Comparison of ENCODE assay signal across 21 cellular contexts in genomic region chr1:160076295-160076694, GRCh38. TPM values are rescaled to one million over a fixed set of nuclear protein-coding genes. Genes with fewer than 3 reads are reported as not detected.
A peak's percentile ranks its signal among the peaks of the same experiment; 100 is the strongest.
DNase-seq lines count a peak whose midpoint lies in the region; ATAC-seq, FAIRE-seq and TF ChIP-seq lines count a peak whose summit lies in the region.
"Had no signal": no experiment of that assay in that cellular context is flagged by ENCODE, and none has a peak within 500 bp of the region (broad histone marks: within the 10 kb centered on the region; RNA-seq: fewer than 3 reads in every experiment).

No MANE protein-coding gene starts in this region.

- no peak overlapping the region for H3K4me3 ChIP-seq in GM23248
- no peak overlapping the region for H3K4me3 ChIP-seq in adipocyte (ENCODE audit: low read length)
- no peak overlapping the region for H3K4me3 ChIP-seq in spleen
- no peak overlapping the region for H3K4me3 ChIP-seq in gastrocnemius medialis
- H3K4me3 ChIP-seq: BLaER1, GM12878, HAP-1, SJCRH30 had no signal

- H3K4me3 Mint-ChIP-seq in dendritic cell treated with granulocyte-macrophage colony-stimulating factor and Interleukin-4, amounts not matched to agents 40 ng/mL and 50 ng/mL, for 4 days, result no peak overlapping the region
- H3K4me3 Mint-ChIP-seq: CD8-positive, alpha-beta T cell had no signal

- intact Hi-C loops in dendritic cell treated with granulocyte-macrophage colony-stimulating factor and Interleukin-4, amounts not matched to agents 40 ng/mL and 50 ng/mL, for 4 days (cut with micrococcal nuclease), result no loop called here
- intact Hi-C loops in spleen (cut with DNase I; ENCODE audit: low total_unique reads) (no loop called here), gastrocnemius medialis (cut with DNase I; ENCODE audit: low total_unique reads) (no loop called here)

- H3K4me1 Mint-ChIP-seq in dendritic cell treated with granulocyte-macrophage colony-stimulating factor and Interleukin-4, amounts not matched to agents 40 ng/mL and 50 ng/mL, for 4 days (ENCODE audit: low read depth), result peaks cover 50% of the 10 kb centered on the region

- H3K9me3 Mint-ChIP-seq in dendritic cell treated with granulocyte-macrophage colony-stimulating factor and Interleukin-4, amounts not matched to agents 40 ng/mL and 50 ng/mL, for 4 days, result peaks cover 8% of the 10 kb centered on the region
- H3K9me3 Mint-ChIP-seq: CD8-positive, alpha-beta T cell had no signal

- no peaks in the 10 kb centered on the region for H3K36me3 Mint-ChIP-seq in dendritic cell treated with granulocyte-macrophage colony-stimulating factor and Interleukin-4, amounts not matched to agents 40 ng/mL and 50 ng/mL, for 4 days (ENCODE audit: low read depth)
- H3K36me3 Mint-ChIP-seq: CD8-positive, alpha-beta T cell had no signal

- H3K27me3 ChIP-seq in GM23248 (replicated peaks; ENCODE audit: insufficient read depth) (peaks cover 36% of the 10 kb centered on the region), adipocyte (replicated peaks; ENCODE audit: control insufficient read depth, insufficient read depth, low read length) (peaks cover 62% of the 10 kb centered on the region), spleen (replicated peaks in 1 of 7) (peaks cover 0 to 46% (median 23%) of the 10 kb centered on the region in 7 donors), gastrocnemius medialis (peaks cover 0 to 7% (median 0%) of the 10 kb centered on the region in 3 donors)
- H3K27me3 ChIP-seq: BLaER1 had no signal

- WGBS in GM23248 (ENCODE audit: low coverage in 1 of 2, low lambda C conversion rate in 2 of 2, missing lambda C conversion rate in 2 of 2), 2 experiments, result 63 to 70% methylated on average over 3 of the region's 3 CpGs
- 82 to 92% (median 87%) methylated on average over 3 of the region's 3 CpGs for WGBS in spleen, 5 donors

- H3K4me1 ChIP-seq in GM23248 (ENCODE audit: insufficient read depth), result no peaks in the 10 kb centered on the region
- no peaks in the 10 kb centered on the region for H3K4me1 ChIP-seq in adipocyte (ENCODE audit: control insufficient read depth, insufficient read depth, low read length)
- peaks cover 0 to 10% (median 0%) of the 10 kb centered on the region in 6 donors for H3K4me1 ChIP-seq in spleen
- peaks cover 0 to 13% of the 10 kb centered on the region in 2 donors for H3K4me1 ChIP-seq in gastrocnemius medialis
- H3K4me1 ChIP-seq: HAP-1, SJCRH30 had no signal

- H3K9me3 ChIP-seq in GM23248 (ENCODE audit: low read depth), result no peaks in the 10 kb centered on the region
- no peaks in the 10 kb centered on the region for H3K9me3 ChIP-seq in adipocyte (ENCODE audit: control insufficient read depth, low read length)
- H3K9me3 ChIP-seq in spleen, result no peaks in the 10 kb centered on the region
- H3K9me3 ChIP-seq in gastrocnemius medialis, result no peaks in the 10 kb centered on the region
- H3K9me3 ChIP-seq: BLaER1, HAP-1, SJCRH30 had no signal

- no peaks in the 10 kb centered on the region for H4K20me1 ChIP-seq in GM23248 (ENCODE audit: insufficient read depth)
- H4K20me1 ChIP-seq: BLaER1 had no signal

- H3K4me2 ChIP-seq in GM23248 (ENCODE audit: unreplicated experiment), result no peak overlapping the region
- H3K4me2 ChIP-seq: BLaER1 had no signal

- TF ChIP-seq CTCF in spleen (IDR thresholded peaks at IDR 0.05 in 8 of 11, conservative IDR thresholded peaks at IDR 0.05 in 3 of 11) (no peak), D721Med (IDR thresholded peaks at IDR 0.05; ENCODE audit: insufficient read depth, missing control alignments) (no peak), gastrocnemius medialis (IDR thresholded peaks at IDR 0.05 in 4 of 5, conservative IDR thresholded peaks at IDR 0.05 in 1 of 5) (no peak)

- DNase-seq in GM23248 (peak; percentile 29), adipocyte (ENCODE audit: low read depth) (peak; percentile 38), spleen (peak; percentile 15), D721Med (ENCODE audit: insufficient read length, low spot score) (no peak), gastrocnemius medialis (no peak)
- DNase-seq: CD8-positive, alpha-beta T cell; KG1; NCI-H1105 treated with DMSO at 0.1 percent for 48 hours; NCI-H2029 treated with DMSO at 0.1 percent for 48 hours; NCI-H345; NCI-H524 treated with DMSO at 0.1 percent for 48 hours; NCI-H82 had no signal

- no peaks in the 10 kb centered on the region for H3F3A ChIP-seq in GM23248 (ENCODE audit: insufficient read depth)

- no peak for FAIRE-seq in D721Med (lab: Jason Lieb, UNC)
- FAIRE-seq: GM12878, HTR-8/SVneo had no signal

- in situ Hi-C loops in GM23248 (cut with MboI) (no loop called here), gastrocnemius medialis (cut with MboI; ENCODE audit: low sequenced_read_pairs in 4 of 4) (loop anchor here in 2 of 4 donors (25.0 kb wide), 2 partner anchors 211 to 286 kb away; partner anchors contain the start of genes NHLH1 (in 2 of the 2) and PEX19 (in 1 of the 2))

- H3K27me3 Mint-ChIP-seq in dendritic cell treated with granulocyte-macrophage colony-stimulating factor and Interleukin-4, amounts not matched to agents 40 ng/mL and 50 ng/mL, for 4 days, result peaks cover 26% of the 10 kb centered on the region

- H3K27ac ChIP-seq in GM23248 (no peak overlapping the region), spleen (peak overlapping the region in 2 of 8 donors; percentile 21 to 43), gastrocnemius medialis (no peak overlapping the region)
- H3K27ac ChIP-seq: BLaER1, SJCRH30 had no signal

- TF ChIP-seq POLR2A in spleen (IDR thresholded peaks at IDR 0.05), result no peak
- no peak for TF ChIP-seq POLR2A in gastrocnemius medialis (IDR thresholded peaks at IDR 0.05)

- no peak for ATAC-seq in HG03045 (IDR thresholded peaks at IDR 0.05; ENCODE audit: unreplicated experiment)
- no peak for ATAC-seq in GM19395 (IDR thresholded peaks at IDR 0.05; ENCODE audit: unreplicated experiment)
- no peak for ATAC-seq in gastrocnemius medialis
- ATAC-seq: CD8-positive, alpha-beta T cell; GM12878; Panc1 had no signal

- H3K36me3 ChIP-seq in GM23248 (ENCODE audit: low read depth) (no peaks in the 10 kb centered on the region), adipocyte (ENCODE audit: control insufficient read depth, insufficient read depth, low read length, severe bottlenecking) (no peaks in the 10 kb centered on the region), spleen (no peaks in the 10 kb centered on the region), gastrocnemius medialis (no peaks in the 10 kb centered on the region)
- H3K36me3 ChIP-seq: BLaER1, HAP-1, SJCRH30 had no signal

- no peaks in the 10 kb centered on the region for H3K79me2 ChIP-seq in GM23248 (ENCODE audit: insufficient read depth)

- no peaks in the 10 kb centered on the region for H3K9me2 ChIP-seq in GM23248 (ENCODE audit: insufficient read depth)

- H3K9ac ChIP-seq in GM23248 (no peak overlapping the region), adipocyte (ENCODE audit: low read length) (no peak overlapping the region)
- H3K9ac ChIP-seq: BLaER1 had no signal

- no peak overlapping the region for H2AFZ ChIP-seq in GM23248

- peak overlapping the region; percentile 66 for H3K27ac Mint-ChIP-seq in dendritic cell treated with granulocyte-macrophage colony-stimulating factor and Interleukin-4, amounts not matched to agents 40 ng/mL and 50 ng/mL, for 4 days
- H3K27ac Mint-ChIP-seq: CD8-positive, alpha-beta T cell had no signal

RNA-seq across cellular contexts. Expression of gene KCNJ9, which starts 5.0 kb away (rescaled TPM):
- 0.13 TPM in 1 of 2 replicates, not detected in the other for total RNA-seq in GM23248 (2014; rRNA removed; shearing (Covaris generic))
- polyA plus RNA-seq in GM23248 (2016; fragmentation: Nextera tagmentation; extraction: Ambion mirVana) (not detected in 2 replicates), spleen (not detected)
- total RNA-seq in spleen (not detected), gastrocnemius medialis (not detected)
- total RNA-seq: CD8-positive, alpha-beta T cell; GM12878; SJCRH30 had no signal

RNA-seq across cellular contexts. Expression of gene KCNJ10, which starts 6.3 kb away (rescaled TPM):
- total RNA-seq in GM23248 (2014; rRNA removed; shearing (Covaris generic)), result not detected in 2 replicates
- not detected in 2 replicates for polyA plus RNA-seq in GM23248 (2016; fragmentation: Nextera tagmentation; extraction: Ambion mirVana)
- 10 to 100 TPM in 5 of 7 donors, 1 to 10 TPM in 2; 6.5 to 30.8 (median 23.9) TPM for total RNA-seq in spleen
- 1 to 10 TPM; 3.7 to 3.9 (median 3.8) TPM for polyA plus RNA-seq in spleen
- total RNA-seq in gastrocnemius medialis, result not detected
- total RNA-seq: CD8-positive, alpha-beta T cell had no signal

RNA-seq across cellular contexts. Expression of gene IGSF8, which starts 22.1 kb away (rescaled TPM):
- 43.3 and 52.2 TPM in 2 replicates for total RNA-seq in GM23248 (2014; rRNA removed; shearing (Covaris generic))
- polyA plus RNA-seq in GM23248 (2016; fragmentation: Nextera tagmentation; extraction: Ambion mirVana) (32.9 and 34.6 TPM in 2 replicates), spleen (10 to 100 TPM; 15.6 to 23.1 (median 16.1) TPM)
- total RNA-seq in spleen (10 to 100 TPM; 16.8 to 28.9 (median 25.3) TPM), gastrocnemius medialis (10 to 100 TPM in 1 of 4 donors, 1 to 10 TPM in 3; 3.4 to 12.8 (median 8.7) TPM)

RNA-seq across cellular contexts. Expression of gene ATP1A2, which starts 39.3 kb away (rescaled TPM):
- total RNA-seq in GM23248 (2014; rRNA removed; shearing (Covaris generic)), result 0.11 and 0.13 TPM in 2 replicates
- polyA plus RNA-seq in GM23248 (2016; fragmentation: Nextera tagmentation; extraction: Ambion mirVana), result 0.14 and 0.30 TPM in 2 replicates
- total RNA-seq in spleen, result 10 to 100 TPM in 1 of 7 donors, 1 to 10 TPM in 3, under 1 TPM in 3; 0.20 to 19.1 (median 1.1) TPM
- polyA plus RNA-seq in spleen, result 1 to 10 TPM in 1 of 3 donors, under 1 TPM in 2; 0.13 to 1.7 (median 0.27) TPM
- 100 to 1,000 TPM; 281 to 710 (median 413) TPM for total RNA-seq in gastrocnemius medialis
- total RNA-seq: CD8-positive, alpha-beta T cell; GM12878 had no signal

RNA-seq across cellular contexts. Expression of gene PIGM, which starts 44.5 kb away (rescaled TPM):
- 4.8 and 5.5 TPM in 2 replicates for total RNA-seq in GM23248 (2014; rRNA removed; shearing (Covaris generic))
- polyA plus RNA-seq in GM23248 (2016; fragmentation: Nextera tagmentation; extraction: Ambion mirVana), result 5.4 and 5.7 TPM in 2 replicates
- total RNA-seq in spleen, result 1 to 10 TPM; 4.2 to 8.5 (median 6.8) TPM
- polyA plus RNA-seq in spleen, result 1 to 10 TPM; 2.1 to 2.7 (median 2.4) TPM
- under 1 TPM; 0.55 to 0.75 (median 0.72) TPM for total RNA-seq in gastrocnemius medialis

Comparison
In these comparisons a context has a peak if more than half of its experiments do, and no peak if none do; other contexts are left out.
1. DNase-seq: peak in GM23248 (single experiment), adipocyte (single experiment) and spleen (single experiment); none in D721Med (single experiment) and gastrocnemius medialis (0 of 2).